ENCODE assay signal across 9 cellular contexts in genomic region chr7:92916751-92917369, GRCh38.
DNase-seq lines count a peak whose midpoint lies in the region; ATAC-seq, FAIRE-seq and TF ChIP-seq lines count a peak whose summit lies in the region.
"Had no signal": no experiment of that assay in that cellular context is flagged by ENCODE, and none has a peak within 500 bp of the region (broad histone marks: within the 10 kb centered on the region; RNA-seq: fewer than 3 reads in every experiment).

No MANE protein-coding gene starts in this region.

- DNase-seq in NCI-H2196 (lab: John Stamatoyannopoulos, UW; ENCODE audit: unreplicated experiment) (peak; percentile 2), NCI-H2196 treated with DMSO at 0.1 percent for 48 hours (lab: John Stamatoyannopoulos, UW; ENCODE audit: unreplicated experiment) (no peak), PC-3 (peak; percentile 84), fibroblast of the aortic adventitia (ENCODE audit: low read depth) (peak; percentile 60), small intestine (peak; percentile 3)
- DNase-seq in activated CD8-positive, alpha-beta T cell treated with anti-CD3 and anti-CD28 coated beads for 36 hours, result no peak
- DNase-seq in natural killer cell treated with Interleukin-12 subunit alpha and Interleukin-12 subunit beta and Interleukin-15 and Interleukin-18, amount 100 ng/mL, for 72 hours (ENCODE audit: low spot score), result no peak

- peak; percentile 98 for ATAC-seq in PC-3
- ATAC-seq in activated CD8-positive, alpha-beta T cell treated with anti-CD3 and anti-CD28 coated beads for 36 hours, result no peak
- ATAC-seq in GM21367 (IDR thresholded peaks at IDR 0.05; ENCODE audit: unreplicated experiment), result no peak
- no peak for ATAC-seq in natural killer cell treated with Interleukin-12 subunit alpha and Interleukin-12 subunit beta and Interleukin-15 and Interleukin-18, amount 100 ng/mL, for 72 hours

- no peak overlapping the region for H3K27ac Mint-ChIP-seq in activated CD8-positive, alpha-beta T cell treated with anti-CD3 and anti-CD28 coated beads for 36 hours
- H3K27ac Mint-ChIP-seq in natural killer cell treated with Interleukin-12 subunit alpha and Interleukin-12 subunit beta and Interleukin-15 and Interleukin-18, amount 100 ng/mL, for 72 hours, result no peak overlapping the region
- H3K27ac Mint-ChIP-seq: B cell had no signal

- no peaks in the 10 kb centered on the region for H3F3A ChIP-seq in PC-3 (ENCODE audit: low read length, unreplicated experiment)

- no TSS peak for BruUV-seq in PC-3 (replicated peaks; lab: Mats Ljungman, UMichigan)

- no peak overlapping the region for H3K4me3 Mint-ChIP-seq in activated CD8-positive, alpha-beta T cell treated with anti-CD3 and anti-CD28 coated beads for 36 hours
- no peak overlapping the region for H3K4me3 Mint-ChIP-seq in natural killer cell treated with Interleukin-12 subunit alpha and Interleukin-12 subunit beta and Interleukin-15 and Interleukin-18, amount 100 ng/mL, for 72 hours
- H3K4me3 Mint-ChIP-seq: B cell had no signal

- peaks cover 15% of the 10 kb centered on the region for H3K4me1 ChIP-seq in PC-3 (ENCODE audit: insufficient read depth, low read length)
- H3K4me1 ChIP-seq in small intestine (ENCODE audit: control insufficient read depth in 2 of 2, insufficient read depth in 1 of 2, low read depth in 1 of 2, low read length in 1 of 2), result no peaks in the 10 kb centered on the region

- no peaks in the 10 kb centered on the region for H3K36me3 Mint-ChIP-seq in activated CD8-positive, alpha-beta T cell treated with anti-CD3 and anti-CD28 coated beads for 36 hours (ENCODE audit: low read depth)
- H3K36me3 Mint-ChIP-seq in natural killer cell treated with Interleukin-12 subunit alpha and Interleukin-12 subunit beta and Interleukin-15 and Interleukin-18, amount 100 ng/mL, for 72 hours, result peaks cover under 1% of the 10 kb centered on the region

- intact Hi-C loops in PC-3 (cut with micrococcal nuclease), result loop anchor here (10.0 kb wide), 2 partner anchors 98 to 152 kb away; no protein-coding TSS in a partner anchor
- intact Hi-C loops in activated CD8-positive, alpha-beta T cell treated with anti-CD3 and anti-CD28 coated beads for 36 hours (cut with micrococcal nuclease), result no loop called here

- 12 to 40% (median 37%) methylated on average over 3 of the region's 3 CpGs for WGBS in small intestine, 3 donors

- POLR2A ChIA-PET in PC-3 (lab: Charles Lee; ENCODE audit: unreplicated experiment), result no interaction called here
- POLR2A ChIA-PET in activated CD8-positive, alpha-beta T cell treated with anti-CD3 and anti-CD28 coated beads for 36 hours (lab: Charles Lee), result interaction anchor here (1.5 kb wide), 1 partner anchor 12 kb away, joined by 3 read pairs; no protein-coding TSS in a partner anchor

- H3K9me2 ChIP-seq in PC-3 (replicated peaks; ENCODE audit: low read length), result no peaks in the 10 kb centered on the region

- no peaks in the 10 kb centered on the region for H3K79me2 ChIP-seq in PC-3 (ENCODE audit: low read length)

- H3K27ac ChIP-seq in PC-3 (ENCODE audit: low read length) (peak overlapping the region; percentile 36), small intestine (ENCODE audit: low read depth in 1 of 2, low read length in 1 of 2) (no peak overlapping the region)

- H3K27me3 Mint-ChIP-seq in activated CD8-positive, alpha-beta T cell treated with anti-CD3 and anti-CD28 coated beads for 36 hours, result peaks cover under 1% of the 10 kb centered on the region
- H3K27me3 Mint-ChIP-seq in natural killer cell treated with Interleukin-12 subunit alpha and Interleukin-12 subunit beta and Interleukin-15 and Interleukin-18, amount 100 ng/mL, for 72 hours, result peaks cover under 1 to 4% of the 10 kb centered on the region in 2 donors
- H3K27me3 Mint-ChIP-seq: B cell had no signal

- H3K9me3 Mint-ChIP-seq in activated CD8-positive, alpha-beta T cell treated with anti-CD3 and anti-CD28 coated beads for 36 hours, result peaks cover 5% of the 10 kb centered on the region
- no peaks in the 10 kb centered on the region for H3K9me3 Mint-ChIP-seq in natural killer cell treated with Interleukin-12 subunit alpha and Interleukin-12 subunit beta and Interleukin-15 and Interleukin-18, amount 100 ng/mL, for 72 hours

- H3K9me3 ChIP-seq in PC-3 (ENCODE audit: low read length), result no peaks in the 10 kb centered on the region
- no peaks in the 10 kb centered on the region for H3K9me3 ChIP-seq in small intestine (ENCODE audit: control insufficient read depth, low read depth)

- no peak overlapping the region for H3K4me3 ChIP-seq in PC-3 (ENCODE audit: low read length)
- H3K4me3 ChIP-seq in fibroblast of the aortic adventitia (ENCODE audit: low read depth, low read length), result no peak overlapping the region
- no peak overlapping the region for H3K4me3 ChIP-seq in small intestine (ENCODE audit: low read depth in 1 of 2, low read length in 2 of 2)

- H4K20me1 ChIP-seq in PC-3 (ENCODE audit: low read length), result no peaks in the 10 kb centered on the region

- peak overlapping the region; percentile 68 for H3K4me2 ChIP-seq in PC-3 (ENCODE audit: low read length)

- FAIRE-seq in small intestine (lab: Jason Lieb, UNC), result no peak

- CTCF ChIA-PET in PC-3 (lab: Charles Lee), result no interaction called here
- CTCF ChIA-PET in activated CD8-positive, alpha-beta T cell treated with anti-CD3 and anti-CD28 coated beads for 36 hours (lab: Charles Lee), result no interaction called here

- no peaks in the 10 kb centered on the region for H3K36me3 ChIP-seq in PC-3 (ENCODE audit: low read depth, low read length)
- no peaks in the 10 kb centered on the region for H3K36me3 ChIP-seq in small intestine (ENCODE audit: control insufficient read depth in 2 of 2, insufficient read depth in 2 of 2, low read length in 2 of 2)

- peak overlapping the region; percentile 12 for H2AFZ ChIP-seq in PC-3 (ENCODE audit: low read length)

- no peaks in the 10 kb centered on the region for H3K27me3 ChIP-seq in PC-3 (ENCODE audit: low read length)
- H3K27me3 ChIP-seq in small intestine (ENCODE audit: control insufficient read depth in 2 of 2, insufficient read depth in 2 of 2, low read length in 2 of 2), result no peaks in the 10 kb centered on the region

- TF ChIP-seq CTCF in PC-3 (conservative IDR thresholded peaks at IDR 0.05; ENCODE audit: low read depth, low read length), result no peak
- TF ChIP-seq CTCF in fibroblast of the aortic adventitia (IDR thresholded peaks at IDR 0.05; ENCODE audit: insufficient read depth, low read length), result no peak
- no peak for TF ChIP-seq CTCF in activated CD8-positive, alpha-beta T cell treated with anti-CD3 and anti-CD28 coated beads for 36 hours (IDR thresholded peaks at IDR 0.05)

- no peaks in the 10 kb centered on the region for H3K4me1 Mint-ChIP-seq in activated CD8-positive, alpha-beta T cell treated with anti-CD3 and anti-CD28 coated beads for 36 hours (ENCODE audit: low read depth)
- peaks cover 0 to 4% of the 10 kb centered on the region in 2 donors for H3K4me1 Mint-ChIP-seq in natural killer cell treated with Interleukin-12 subunit alpha and Interleukin-12 subunit beta and Interleukin-15 and Interleukin-18, amount 100 ng/mL, for 72 hours (ENCODE audit: low read depth in 2 of 2)
- H3K4me1 Mint-ChIP-seq: B cell had no signal

- H3K9ac ChIP-seq in PC-3 (ENCODE audit: low read length), result no peak overlapping the region

Comparison
In these comparisons a context has a peak if more than half of its experiments do, and no peak if none do; other contexts are left out.
1. DNase-seq: peak in NCI-H2196 (single experiment), PC-3 (single experiment), fibroblast of the aortic adventitia (single experiment) and small intestine (single experiment); none in NCI-H2196 treated with DMSO at 0.1 percent for 48 hours (single experiment), activated CD8-positive, alpha-beta T cell treated with anti-CD3 and anti-CD28 coated beads for 36 hours (single experiment) and natural killer cell treated with Interleukin-12 subunit alpha and Interleukin-12 subunit beta and Interleukin-15 and Interleukin-18, amount 100 ng/mL, for 72 hours (single experiment).